In the genomic region with DNA sequence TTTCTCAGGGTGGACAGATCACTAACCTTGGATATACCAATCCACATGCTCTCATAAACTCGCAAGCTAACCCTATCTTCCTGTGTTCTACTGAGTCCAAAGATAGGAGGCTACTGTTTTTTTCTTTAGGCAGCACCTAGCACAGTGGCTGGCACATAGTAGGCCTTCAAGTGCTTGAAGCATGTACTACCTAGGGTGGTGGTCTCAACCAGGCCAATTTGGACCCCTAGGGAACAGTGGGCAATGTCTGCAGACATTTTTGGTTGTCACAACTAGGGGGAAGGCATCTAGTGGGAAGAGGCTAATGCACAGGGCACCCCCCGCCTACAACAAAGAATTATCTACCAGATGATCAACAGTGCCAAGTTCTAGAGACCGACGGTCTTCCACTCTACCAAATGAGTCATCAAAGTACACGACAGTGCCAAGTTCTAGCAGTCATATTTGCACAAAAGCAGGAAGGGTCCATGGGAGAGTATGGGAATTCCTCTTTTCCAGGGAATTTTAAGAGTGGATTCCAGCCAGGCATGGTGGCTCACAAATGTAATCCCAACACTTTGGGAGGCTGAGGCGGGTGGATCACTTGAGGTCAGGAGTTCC, we compare ENCODE assay signal across 14 cellular contexts.
A peak's percentile ranks its signal among the peaks of the same experiment; 100 is the strongest.
DNase-seq lines count a peak whose midpoint lies in the region; TF ChIP-seq lines count a peak whose summit lies in the region.
"Had no signal": no experiment of that assay in that cellular context is flagged by ENCODE, and none has a peak within 500 bp of the region (broad histone marks: within the 10 kb centered on the region; RNA-seq: fewer than 3 reads in every experiment).

No MANE protein-coding gene starts in this region.

- DNase-seq in EH (ENCODE audit: low read depth) (peak; percentile 90), LHCN-M2 (ENCODE audit: low read depth) (peak; percentile 43), astrocyte of the spinal cord (ENCODE audit: low read depth, low spot score) (peak; percentile 74), lung microvascular endothelial cell (ENCODE audit: low read depth in 2 of 2) (peak; percentile 72 to 79), HPDE6-E6E7 (ENCODE audit: extremely low spot score) (no peak), progenitor cell of endocrine pancreas (ENCODE audit: low spot score, unreplicated experiment) (no peak), NOMO-1 treated with dmso at 0.1 percent for 144 hours (lab: John Stamatoyannopoulos, UW; ENCODE audit: unreplicated experiment) (no peak), NCI-H748 (lab: John Stamatoyannopoulos, UW; ENCODE audit: unreplicated experiment) (no peak)
- DNase-seq: activated CD4-positive, CD25-positive, alpha-beta regulatory T cell; NCI-H524; SIG-M5; transverse colon had no signal

- in situ Hi-C loops in astrocyte of the spinal cord (cut with HindIII; ENCODE audit: low sequenced_read_pairs), result no loop called here

- H3K9me3 Mint-ChIP-seq in progenitor cell of endocrine pancreas (ENCODE audit: low read depth), result peaks cover 3% of the 10 kb centered on the region

- TF ChIP-seq CTCF in astrocyte of the spinal cord (IDR thresholded peaks at IDR 0.05; ENCODE audit: low read depth, low read length), result no peak
- no peak for TF ChIP-seq CTCF in progenitor cell of endocrine pancreas (IDR thresholded peaks at IDR 0.05; ENCODE audit: unreplicated experiment)

- H3K27me3 Mint-ChIP-seq in progenitor cell of endocrine pancreas, result no peaks in the 10 kb centered on the region

- peaks cover 1% of the 10 kb centered on the region for H3K36me3 Mint-ChIP-seq in progenitor cell of endocrine pancreas (ENCODE audit: insufficient read depth)

- H3K4me3 ChIP-seq in astrocyte of the spinal cord (ENCODE audit: low read depth, low read length), result no peak overlapping the region
- H3K4me3 ChIP-seq: transverse colon had no signal

- peaks cover 18% of the 10 kb centered on the region for H3K4me1 Mint-ChIP-seq in progenitor cell of endocrine pancreas (ENCODE audit: low read depth)

- H3K4me3 Mint-ChIP-seq in progenitor cell of endocrine pancreas (ENCODE audit: low read depth), result no peak overlapping the region
- H3K4me3 Mint-ChIP-seq: mesothelial cell of epicardium had no signal

- H3K27ac Mint-ChIP-seq in progenitor cell of endocrine pancreas, result no peak overlapping the region
- H3K27ac Mint-ChIP-seq: activated T-helper 2 cell treated with anti-CD3 and anti-CD28 coated beads, Interferon-gamma antibody, Interleukin-2, Interleukin-4, amounts not matched to agents 10 μg/mL and 5 μg/mL and 100 μg/mL, durations not matched to agents 14 hours and 24 hours and 36 hours; mesothelial cell of epicardium had no signal

Comparison
In these comparisons a context has a peak if more than half of its experiments do, and no peak if none do; other contexts are left out.
1. DNase-seq: peak in EH (single experiment), LHCN-M2 (single experiment), astrocyte of the spinal cord (single experiment) and lung microvascular endothelial cell (2 of 2); none in HPDE6-E6E7 (single experiment), progenitor cell of endocrine pancreas (single experiment), NOMO-1 treated with dmso at 0.1 percent for 144 hours (single experiment) and NCI-H748 (single experiment).